18 cellular contexts compared by ENCODE assay signal in the genomic region with DNA sequence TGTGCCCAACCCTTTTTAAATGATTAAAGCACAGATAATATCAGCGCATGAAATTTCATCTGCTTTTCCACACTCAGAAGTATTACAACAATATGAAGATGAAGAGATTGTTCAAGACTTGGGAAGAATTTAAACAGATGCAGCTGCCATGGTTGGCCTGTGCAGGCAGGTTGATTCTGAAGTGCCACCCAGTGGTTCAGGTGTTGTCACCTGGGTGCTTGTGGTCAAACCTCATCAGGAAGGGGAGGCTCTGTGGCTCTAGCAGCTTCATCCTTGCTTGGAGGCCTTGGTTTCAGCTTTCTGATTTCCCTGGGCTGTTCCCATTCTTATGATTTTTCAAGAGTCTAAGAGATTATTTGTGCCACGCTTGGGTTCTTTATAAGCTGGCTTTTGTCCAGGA. TPM values are rescaled to one million over a fixed set of nuclear protein-coding genes. Genes with fewer than 3 reads are reported as not detected.
A peak's percentile ranks its signal among the peaks of the same experiment; 100 is the strongest.
DNase-seq lines count a peak whose midpoint lies in the region; ATAC-seq and TF ChIP-seq lines count a peak whose summit lies in the region.
"Had no signal": no experiment of that assay in that cellular context is flagged by ENCODE, and none has a peak within 500 bp of the region (broad histone marks: within the 10 kb centered on the region; RNA-seq: fewer than 3 reads in every experiment).

No MANE protein-coding gene starts in this region.

- H3K27me3 Mint-ChIP-seq in activated T-cell treated with anti-CD3 and anti-CD28 coated beads, Interleukin-2, amount 50 U/mL, for 24 hours, result no peaks in the 10 kb centered on the region
- no peaks in the 10 kb centered on the region for H3K27me3 Mint-ChIP-seq in activated T-cell treated with anti-CD3 and anti-CD28 coated beads, Interleukin-2, amount 50 U/mL, for 4 hours (ENCODE audit: low read depth)
- no peaks in the 10 kb centered on the region for H3K27me3 Mint-ChIP-seq in activated T-helper 17 cell treated with anti-CD3 and anti-CD28 coated beads, Interleukin-2, amount 50 U/mL, for 72 hours
- H3K27me3 Mint-ChIP-seq: naive thymus-derived CD4-positive, alpha-beta T cell had no signal

- TF ChIP-seq POLR2A in body of pancreas (IDR thresholded peaks at IDR 0.05), result no peak

- H3K9me3 ChIP-seq in body of pancreas, result no peaks in the 10 kb centered on the region
- H3K9me3 ChIP-seq in MM.1S (replicated peaks; ENCODE audit: insufficient read depth, low read length), result no peaks in the 10 kb centered on the region
- H3K9me3 ChIP-seq: lower lobe of right lung, testis had no signal

- no peaks in the 10 kb centered on the region for H3K4me1 Mint-ChIP-seq in activated T-cell treated with anti-CD3 and anti-CD28 coated beads, Interleukin-2, amount 50 U/mL, for 24 hours (ENCODE audit: low read depth)
- no peaks in the 10 kb centered on the region for H3K4me1 Mint-ChIP-seq in activated T-cell treated with anti-CD3 and anti-CD28 coated beads, Interleukin-2, amount 50 U/mL, for 4 hours (ENCODE audit: low read depth)
- H3K4me1 Mint-ChIP-seq in activated T-helper 17 cell treated with anti-CD3 and anti-CD28 coated beads, Interleukin-2, amount 50 U/mL, for 72 hours, result no peaks in the 10 kb centered on the region

- no peak overlapping the region for H3K4me2 ChIP-seq in MM.1S (ENCODE audit: low read depth, low read length)

- H3K36me3 ChIP-seq in H7 (replicated peaks; ENCODE audit: control insufficient read depth, insufficient read depth, low read length), result peaks cover 33% of the 10 kb centered on the region
- H3K36me3 ChIP-seq in body of pancreas (replicated peaks in 1 of 2; ENCODE audit: insufficient read depth in 1 of 2, low read depth in 2 of 2), result peaks cover 15 to 46% of the 10 kb centered on the region in 2 donors
- H3K36me3 ChIP-seq in MM.1S (replicated peaks; ENCODE audit: insufficient read depth, low read length), result peaks cover 6% of the 10 kb centered on the region; the same call in 1 of the 2 replicates

- 82 to 83% methylated on average over 2 of the region's 2 CpGs for WGBS in body of pancreas, 2 donors

- intact Hi-C loops in sciatic nerve (cut with DNase I) (no loop called here), body of pancreas (cut with DNase I) (no loop called here)

- H3F3A ChIP-seq in MM.1S (ENCODE audit: insufficient read depth, low read length), result no peaks in the 10 kb centered on the region

- H3K27ac ChIP-seq in body of pancreas (no peak overlapping the region), MM.1S (ENCODE audit: low read length) (no peak overlapping the region)
- H3K27ac ChIP-seq: lower lobe of right lung, testis had no signal

- DNase-seq in activated T-cell treated with anti-CD3 and anti-CD28 coated beads, Interleukin-2, amount 50 U/mL, for 24 hours, result no peak
- no peak for DNase-seq in activated T-cell treated with anti-CD3 and anti-CD28 coated beads, Interleukin-2, amount 50 U/mL, for 4 hours
- DNase-seq in H7 (peak; percentile 17), sciatic nerve (ENCODE audit: low spot score) (peak; percentile 39), body of pancreas (no peak), MM.1S (no peak)
- DNase-seq: activated naive CD4-positive, alpha-beta T cell treated with Interleukin-2 at 50 U/mL for 16 hours; DMS153; IMR-90; lower lobe of right lung; naive thymus-derived CD4-positive, alpha-beta T cell; NCI-H446 treated with DMSO at 0.1 percent for 48 hours; testis had no signal

- no peak for ATAC-seq in activated T-cell treated with anti-CD3 and anti-CD28 coated beads, Interleukin-2, amount 50 U/mL, for 4 hours
- no peak for ATAC-seq in activated T-helper 17 cell treated with anti-CD3 and anti-CD28 coated beads, Interleukin-2, amount 50 U/mL, for 72 hours (replicated peaks)
- ATAC-seq in sciatic nerve (no peak), body of pancreas (no peak), GM18873 (IDR thresholded peaks at IDR 0.05; ENCODE audit: low FRiP score, unreplicated experiment) (no peak)
- ATAC-seq: lower lobe of right lung; naive thymus-derived CD4-positive, alpha-beta T cell had no signal

- H3K27ac Mint-ChIP-seq in activated T-cell treated with anti-CD3 and anti-CD28 coated beads, Interleukin-2, amount 50 U/mL, for 24 hours, result peak overlapping the region; percentile 14
- H3K27ac Mint-ChIP-seq in activated T-helper 17 cell treated with anti-CD3 and anti-CD28 coated beads, Interleukin-2, amount 50 U/mL, for 72 hours, result peak overlapping the region; percentile 52

- no peaks in the 10 kb centered on the region for H3K79me2 ChIP-seq in MM.1S (ENCODE audit: low read length)

- H2AFZ ChIP-seq in MM.1S (ENCODE audit: low read length), result no peak overlapping the region

- no peak overlapping the region for H3K9ac ChIP-seq in MM.1S (ENCODE audit: low read length)

- H3K27me3 ChIP-seq in H7 (ENCODE audit: control insufficient read depth, insufficient read depth, low read length) (no peaks in the 10 kb centered on the region), body of pancreas (no peaks in the 10 kb centered on the region), MM.1S (replicated peaks; ENCODE audit: insufficient read depth, low read length) (no peaks in the 10 kb centered on the region)
- H3K27me3 ChIP-seq: testis had no signal

- H3K9me2 ChIP-seq in MM.1S (replicated peaks; ENCODE audit: insufficient read depth, low read length), result no peaks in the 10 kb centered on the region

- no peaks in the 10 kb centered on the region for H3K4me1 ChIP-seq in body of pancreas
- no peaks in the 10 kb centered on the region for H3K4me1 ChIP-seq in MM.1S (ENCODE audit: low read length)
- H3K4me1 ChIP-seq: lower lobe of right lung, testis had no signal

- no peak overlapping the region for H3K4me3 Mint-ChIP-seq in activated T-cell treated with anti-CD3 and anti-CD28 coated beads, Interleukin-2, amount 50 U/mL, for 24 hours
- no peak overlapping the region for H3K4me3 Mint-ChIP-seq in activated T-cell treated with anti-CD3 and anti-CD28 coated beads, Interleukin-2, amount 50 U/mL, for 4 hours
- H3K4me3 Mint-ChIP-seq in activated T-helper 17 cell treated with anti-CD3 and anti-CD28 coated beads, Interleukin-2, amount 50 U/mL, for 72 hours, result no peak overlapping the region
- H3K4me3 Mint-ChIP-seq: naive thymus-derived CD4-positive, alpha-beta T cell had no signal

- no peak overlapping the region for H3K4me3 ChIP-seq in H7 (ENCODE audit: insufficient read depth, low read depth, low read length)
- no peak overlapping the region for H3K4me3 ChIP-seq in body of pancreas
- H3K4me3 ChIP-seq in MM.1S (ENCODE audit: low read length), result no peak overlapping the region
- H3K4me3 ChIP-seq: lower lobe of right lung, testis had no signal

- H3K9me3 Mint-ChIP-seq in activated T-cell treated with anti-CD3 and anti-CD28 coated beads, Interleukin-2, amount 50 U/mL, for 24 hours, result no peaks in the 10 kb centered on the region
- H3K9me3 Mint-ChIP-seq in activated T-cell treated with anti-CD3 and anti-CD28 coated beads, Interleukin-2, amount 50 U/mL, for 4 hours, result no peaks in the 10 kb centered on the region
- no peaks in the 10 kb centered on the region for H3K9me3 Mint-ChIP-seq in activated T-helper 17 cell treated with anti-CD3 and anti-CD28 coated beads, Interleukin-2, amount 50 U/mL, for 72 hours
- H3K9me3 Mint-ChIP-seq: naive thymus-derived CD4-positive, alpha-beta T cell had no signal

- peaks cover 71% of the 10 kb centered on the region for H3K36me3 Mint-ChIP-seq in activated T-cell treated with anti-CD3 and anti-CD28 coated beads, Interleukin-2, amount 50 U/mL, for 24 hours (ENCODE audit: low read depth)
- H3K36me3 Mint-ChIP-seq in activated T-cell treated with anti-CD3 and anti-CD28 coated beads, Interleukin-2, amount 50 U/mL, for 4 hours (ENCODE audit: insufficient read depth), result peaks cover 40% of the 10 kb centered on the region
- H3K36me3 Mint-ChIP-seq in activated T-helper 17 cell treated with anti-CD3 and anti-CD28 coated beads, Interleukin-2, amount 50 U/mL, for 72 hours (ENCODE audit: low read depth), result peaks cover 78% of the 10 kb centered on the region

- TF ChIP-seq CTCF in body of pancreas (IDR thresholded peaks at IDR 0.05) (no peak), MM.1S (IDR thresholded peaks at IDR 0.05; ENCODE audit: low read length) (no peak)

- H4K20me1 ChIP-seq in MM.1S (ENCODE audit: insufficient read depth, low read length), result no peaks in the 10 kb centered on the region

RNA-seq across cellular contexts. Expression of a gene that starts 22.2 kb away (rescaled TPM):
- under 1 TPM in 2 of 3 donors, not detected in 1; 0.38 to 0.53 TPM for total RNA-seq in activated T-cell treated with anti-CD3 and anti-CD28 coated beads, Interleukin-2, amount 50 U/mL, for 4 hours
- total RNA-seq in H7 (2014; rRNA removed; shearing (Covaris generic)), result 0.07 and 0.35 TPM in 2 replicates
- 1 to 10 TPM in 1 of 2 donors, under 1 TPM in 1; 0.50 to 1.3 TPM for total RNA-seq in activated T-helper 17 cell treated with anti-CD3 and anti-CD28 coated beads, Interleukin-2, amount 50 U/mL, for 72 hours
- total RNA-seq in sciatic nerve, result 0.58 TPM
- 1 to 10 TPM in 1 of 2 donors, not detected in 1; 1.8 TPM for total RNA-seq in body of pancreas
- total RNA-seq: H4, IMR-90, OCI-LY7, SK-MEL-5 had no signal

RNA-seq across cellular contexts. Expression of a gene that starts 37.3 kb away (rescaled TPM):
- 10 to 100 TPM; 15.9 to 34.6 (median 20.9) TPM for total RNA-seq in activated T-cell treated with anti-CD3 and anti-CD28 coated beads, Interleukin-2, amount 50 U/mL, for 4 hours
- 11.8 and 14.9 TPM in 2 replicates for total RNA-seq in H7 (2014; rRNA removed; shearing (Covaris generic))
- total RNA-seq in activated T-helper 17 cell treated with anti-CD3 and anti-CD28 coated beads, Interleukin-2, amount 50 U/mL, for 72 hours, result 10 to 100 TPM; 33.3 to 34.4 TPM
- 35.7 TPM for total RNA-seq in sciatic nerve
- total RNA-seq in body of pancreas, result 10 to 100 TPM in 1 of 2 donors, 1 to 10 TPM in 1; 9.6 to 14.3 TPM

Comparison
In these comparisons a context has a peak if more than half of its experiments do, and no peak if none do; other contexts are left out.
1. DNase-seq: peak in H7 (single experiment) and sciatic nerve (single experiment); none in activated T-cell treated with anti-CD3 and anti-CD28 coated beads, Interleukin-2, amount 50 U/mL, for 24 hours (single experiment), activated T-cell treated with anti-CD3 and anti-CD28 coated beads, Interleukin-2, amount 50 U/mL, for 4 hours (single experiment), body of pancreas (0 of 4) and MM.1S (single experiment).